In genomic region chr21:43981151-43981870, GRCh38 we compare ENCODE assay signal across 23 cellular contexts.
"Had no signal": no experiment of that assay in that cellular context is flagged by ENCODE, and none has a peak within 500 bp of the region (broad histone marks: within the 10 kb centered on the region; RNA-seq: fewer than 3 reads in every experiment).

No MANE protein-coding gene starts in this region.

- H3K27me3 ChIP-seq: heart right ventricle, upper lobe of right lung had no signal

- H3K36me3 Mint-ChIP-seq: naive B cell had no signal

- H3K9me3 ChIP-seq: heart right ventricle, lower lobe of right lung, neutrophil, thoracic aorta, upper lobe of right lung had no signal

- DNase-seq: activated B cell treated with CpG ODN at 0.5 μM for 24 hours; activated CD4-positive, alpha-beta T cell treated with anti-CD3 and anti-CD28 coated beads for 36 hours; activated CD4-positive, alpha-beta T cell treated with anti-CD3 and anti-CD28 coated beads, Interleukin-2, amount 50 U/mL, for 4 hours; activated naive CD4-positive, alpha-beta T cell treated with Interleukin-2 at 50 U/mL for 16 hours; activated T-cell treated with anti-CD3 and anti-CD28 coated beads, Interleukin-2, amount 50 U/mL, for 48 hours; amygdala; cerebellar nuclear complex; heart right ventricle; left colon; lower lobe of right lung; naive B cell; stimulated activated CD4-positive, alpha-beta T cell treated with anti-CD3 and anti-CD28 coated beads, Interleukin-1b, Interleukin-23, amount 100 ng/mL, for 48 hours; T-helper 9 cell; upper lobe of right lung had no signal

- H3K79me2 ChIP-seq: parathyroid adenoma had no signal

- H3K4me1 ChIP-seq: lower lobe of right lung, parathyroid adenoma, upper lobe of right lung had no signal

- H3K9me3 Mint-ChIP-seq: activated B cell treated with CpG ODN at 0.5 μM for 24 hours; endodermal cell; naive B cell; stimulated activated memory B cell treated with anti-CD40 and anti-IgM and Interleukin-4, amounts not matched to agents 10 μg/mL and 1 μg/mL and 100 μg/mL, for 72 hours had no signal

- H3K9ac ChIP-seq: parathyroid adenoma had no signal

- H3K4me3 ChIP-seq: coronary artery, heart right ventricle, lower lobe of right lung, skin epidermis, thoracic aorta, upper lobe of right lung had no signal

- H2AFZ ChIP-seq: parathyroid adenoma had no signal

- H3K27me3 Mint-ChIP-seq: activated B cell treated with CpG ODN at 0.5 μM for 24 hours; activated CD4-positive, alpha-beta T cell treated with anti-CD3 and anti-CD28 coated beads for 36 hours; naive B cell; stimulated activated memory B cell treated with anti-CD40 and anti-IgM and Interleukin-4, amounts not matched to agents 10 μg/mL and 1 μg/mL and 100 μg/mL, for 72 hours had no signal

- FAIRE-seq: keratinocyte had no signal

- H3K27ac Mint-ChIP-seq: activated B cell treated with CpG ODN at 0.5 μM for 24 hours; activated CD4-positive, alpha-beta T cell treated with anti-CD3 and anti-CD28 coated beads for 36 hours; endodermal cell; stimulated activated memory B cell treated with anti-CD40 and anti-IgM and Interleukin-4, amounts not matched to agents 10 μg/mL and 1 μg/mL and 100 μg/mL, for 72 hours had no signal

- H3K4me3 Mint-ChIP-seq: activated B cell treated with CpG ODN at 0.5 μM for 24 hours; activated CD4-positive, alpha-beta T cell treated with anti-CD3 and anti-CD28 coated beads for 36 hours; endodermal cell; naive B cell; stimulated activated memory B cell treated with anti-CD40 and anti-IgM and Interleukin-4, amounts not matched to agents 10 μg/mL and 1 μg/mL and 100 μg/mL, for 72 hours had no signal

- H3K27ac ChIP-seq: coronary artery, heart right ventricle, lower lobe of right lung, neutrophil, parathyroid adenoma, skin epidermis, thoracic aorta, upper lobe of right lung had no signal

- ATAC-seq: activated CD4-positive, alpha-beta T cell treated with anti-CD3 and anti-CD28 coated beads for 36 hours; left colon; lower lobe of right lung; right cardiac atrium; stimulated activated memory B cell treated with anti-CD40 and anti-IgM and Interleukin-4, amounts not matched to agents 10 μg/mL and 1 μg/mL and 100 μg/mL, for 72 hours; upper lobe of right lung had no signal
